Comparison of ENCODE assay signal across 21 cellular contexts in the genomic region with DNA sequence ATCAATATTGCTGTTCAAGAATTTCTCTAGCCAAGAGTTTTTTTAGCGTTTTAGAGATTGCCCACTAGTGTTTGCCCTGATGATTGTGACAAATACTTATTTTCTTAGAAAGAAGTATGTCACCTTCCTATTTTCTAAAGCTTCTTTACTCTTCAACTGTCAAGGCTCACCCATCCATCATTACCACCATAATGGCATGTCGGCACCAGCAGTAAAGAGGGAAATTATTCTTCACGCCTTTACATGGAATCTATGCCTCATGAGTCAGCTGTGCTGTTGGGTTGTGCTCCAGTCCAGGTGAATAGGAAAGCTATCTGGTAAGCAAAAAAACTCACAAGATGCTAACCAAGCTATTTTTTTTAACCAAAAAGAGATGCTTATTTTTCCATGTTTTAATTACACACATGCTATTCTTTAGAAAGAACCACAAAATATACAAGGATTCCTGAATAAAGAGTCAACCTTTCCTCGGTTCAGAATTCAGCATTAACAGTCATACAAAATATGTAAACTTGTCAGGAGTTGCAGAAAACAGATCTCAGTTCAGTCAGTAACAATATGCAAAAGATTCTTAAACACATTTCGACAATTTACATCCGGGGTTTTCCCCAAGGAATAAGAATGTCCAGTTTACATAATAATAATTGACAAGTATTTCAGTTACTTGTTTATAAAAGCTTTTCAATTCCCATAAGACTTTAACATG.
DNase-seq lines count a peak whose midpoint lies in the region; ATAC-seq and TF ChIP-seq lines count a peak whose summit lies in the region.
"Had no signal": no experiment of that assay in that cellular context is flagged by ENCODE, and none has a peak within 500 bp of the region (broad histone marks: within the 10 kb centered on the region; RNA-seq: fewer than 3 reads in every experiment).

No MANE protein-coding gene starts in this region.

- ATAC-seq in SK-N-SH treated with all-trans-retinoic acid at 6 μM for 48 hours: no peak
- ATAC-seq in GM21447 (IDR thresholded peaks at IDR 0.05; ENCODE audit: unreplicated experiment): no peak
- ATAC-seq in T-helper 17 cell: no peak

- no peaks in the 10 kb centered on the region for H3K9me2 ChIP-seq in SK-N-SH

- POLR2A ChIA-PET in SK-N-SH (lab: Yijun Ruan, JAX): no interaction called here

- DNase-seq in SK-N-SH (no peak), dedifferentiated amniotic fluid mesenchymal stem cell (ENCODE audit: extremely low spot score) (peak; percentile 73), G401 (ENCODE audit: low spot score) (no peak), T-helper 17 cell (no peak)
- no peak for DNase-seq in stimulated activated CD4-positive, alpha-beta T cell treated with anti-CD3 and anti-CD28 coated beads, Interleukin-4, amount 100 ng/mL, for 24 hours
- DNase-seq: activated CD4-positive, alpha-beta T cell treated with anti-CD3 and anti-CD28 coated beads for 48 hours; activated gamma-delta T cell treated with Interleukin-2 at 50 U/mL for 16 hours; aorta; CD4-positive, alpha-beta T cell; DMS153; glutamatergic neuron; Karpas-422; NCI-H1105; NCI-H510A; RPMI8226; stimulated activated CD4-positive, alpha-beta T cell treated with anti-CD3 and anti-CD28 coated beads, Interleukin-2, amount 100 ng/mL, for 48 hours had no signal

- no peaks in the 10 kb centered on the region for H4K20me1 ChIP-seq in SK-N-SH (ENCODE audit: insufficient read depth)

- H3K9me3 ChIP-seq in SK-N-SH: no peaks in the 10 kb centered on the region
- no peaks in the 10 kb centered on the region for H3K9me3 ChIP-seq in muscle layer of colon (ENCODE audit: low read length)
- no peaks in the 10 kb centered on the region for H3K9me3 ChIP-seq in T-helper 17 cell (ENCODE audit: control insufficient read depth, low read length, poor library complexity, severe bottlenecking)

- H3K27ac ChIP-seq in SK-N-SH (ENCODE audit: low read depth in 2 of 2, low read length in 1 of 2): no peak overlapping the region
- peak overlapping the region; percentile 41 for H3K27ac ChIP-seq in muscle layer of colon (ENCODE audit: low read depth, low read length)
- H3K27ac ChIP-seq: 22Rv1 had no signal

- no peak for TF ChIP-seq CTCF in SK-N-SH (IDR thresholded peaks at IDR 0.05)

- H3K4me1 Mint-ChIP-seq in T-helper 17 cell: no peaks in the 10 kb centered on the region

- no peaks in the 10 kb centered on the region for H3F3A ChIP-seq in SK-N-SH (replicated peaks; ENCODE audit: insufficient read depth)

- in situ Hi-C loops in G401 (cut with HindIII; ENCODE audit: low sequenced_read_pairs): no loop called here

- H3K36me3 ChIP-seq in SK-N-SH (replicated peaks in 1 of 2; ENCODE audit: control insufficient read depth in 1 of 2, insufficient read depth in 2 of 2, low read length in 1 of 2) (no peaks in the 10 kb centered on the region), muscle layer of colon (ENCODE audit: insufficient read depth, low read length) (no peaks in the 10 kb centered on the region)

- 62% methylated on average over 6 of the region's 6 CpGs for WGBS in SK-N-SH (ENCODE audit: low lambda C conversion rate)

- no peaks in the 10 kb centered on the region; a peak in 1 of 4 replicates for H3K4me1 ChIP-seq in SK-N-SH (ENCODE audit: control insufficient read depth in 1 of 2, insufficient read depth in 2 of 2, low read depth in 1 of 2, low read length in 1 of 2)
- peaks cover 60% of the 10 kb centered on the region for H3K4me1 ChIP-seq in muscle layer of colon (ENCODE audit: insufficient read depth, low read length)

- TF ChIP-seq RAD21 in SK-N-SH (IDR thresholded peaks at IDR 0.05; ENCODE audit: low read length): no peak

- H3K27me3 ChIP-seq in SK-N-SH (ENCODE audit: insufficient read depth): no peaks in the 10 kb centered on the region
- no peaks in the 10 kb centered on the region for H3K27me3 ChIP-seq in muscle layer of colon (ENCODE audit: control insufficient read depth in 1 of 2, insufficient read depth in 2 of 2, low read length in 2 of 2)

- H3K27me3 Mint-ChIP-seq in T-helper 17 cell: no peaks in the 10 kb centered on the region
- H3K27me3 Mint-ChIP-seq: CD4-positive, alpha-beta T cell had no signal

- no peak overlapping the region for H3K4me3 Mint-ChIP-seq in T-helper 17 cell
- H3K4me3 Mint-ChIP-seq: CD4-positive, alpha-beta T cell had no signal

- no peak for TF ChIP-seq EP300 in SK-N-SH (IDR thresholded peaks at IDR 0.05; ENCODE audit: borderline replicate concordance in 1 of 2, low read depth in 1 of 2, low read length in 1 of 2)

- CTCF ChIA-PET in SK-N-SH (lab: Yijun Ruan, JAX): interaction anchor here (0.8 to 1.4 kb wide), 2 partner anchors 12 to 755 kb away, joined by 3 to 4 read pairs; no protein-coding TSS in a partner anchor

- no peak overlapping the region for H3K27ac Mint-ChIP-seq in T-helper 17 cell
- H3K27ac Mint-ChIP-seq: CD4-positive, alpha-beta T cell had no signal

- H3K4me2 ChIP-seq in SK-N-SH: no peak overlapping the region

- H3K9ac ChIP-seq in SK-N-SH (no peak overlapping the region), muscle layer of colon (ENCODE audit: low read length) (no peak overlapping the region)

- H3K4me3 ChIP-seq in SK-N-SH (ENCODE audit: low read depth in 2 of 2, low read length in 1 of 2) (no peak overlapping the region), muscle layer of colon (ENCODE audit: low read depth in 1 of 2, low read length in 2 of 2) (no peak overlapping the region)
- H3K4me3 ChIP-seq: lung had no signal

- H3K79me2 ChIP-seq in SK-N-SH (ENCODE audit: insufficient read depth): no peaks in the 10 kb centered on the region

- no peak overlapping the region for H2AFZ ChIP-seq in SK-N-SH (ENCODE audit: low read depth)

- no peaks in the 10 kb centered on the region for H3K36me3 Mint-ChIP-seq in T-helper 17 cell (ENCODE audit: low read depth)

TF ChIP-seq in SK-N-SH, 30 proteins besides CTCF, POLR2A, EP300 and RAD21:
- TF ChIP-seq NFIC (IDR thresholded peaks at IDR 0.05; ENCODE audit: borderline replicate concordance) (no peak), TCF12 (IDR thresholded peaks at IDR 0.05) (peak; percentile 66)
- TF ChIP-seq, protein P1, sequence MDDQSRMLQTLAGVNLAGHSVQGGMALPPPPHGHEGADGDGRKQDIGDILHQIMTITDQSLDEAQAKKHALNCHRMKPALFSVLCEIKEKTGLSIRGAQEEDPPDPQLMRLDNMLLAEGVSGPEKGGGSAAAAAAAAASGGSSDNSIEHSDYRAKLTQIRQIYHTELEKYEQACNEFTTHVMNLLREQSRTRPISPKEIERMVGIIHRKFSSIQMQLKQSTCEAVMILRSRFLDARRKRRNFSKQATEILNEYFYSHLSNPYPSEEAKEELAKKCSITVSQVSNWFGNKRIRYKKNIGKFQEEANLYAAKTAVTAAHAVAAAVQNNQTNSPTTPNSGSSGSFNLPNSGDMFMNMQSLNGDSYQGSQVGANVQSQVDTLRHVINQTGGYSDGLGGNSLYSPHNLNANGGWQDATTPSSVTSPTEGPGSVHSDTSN (IDR thresholded peaks at IDR 0.05): peak; percentile 71

TF ChIP-seq in SK-N-SH treated with all-trans-retinoic acid at 6 μM for 48 hours, 23 proteins besides CTCF, POLR2A, EP300 and RAD21 (continues in another document):
- TF ChIP-seq TOX (CRISPR knock-in tag; IDR thresholded peaks at IDR 0.05; ENCODE audit: borderline replicate concordance) (no peak), SNAI2 (CRISPR knock-in tag; IDR thresholded peaks at IDR 0.05) (no peak), ESRRG (CRISPR knock-in tag; IDR thresholded peaks at IDR 0.05) (no peak), ZFP30 (CRISPR knock-in tag; IDR thresholded peaks at IDR 0.05) (no peak), ZNF8 (CRISPR knock-in tag; IDR thresholded peaks at IDR 0.05) (no peak), ZNF70 (CRISPR knock-in tag; IDR thresholded peaks at IDR 0.05) (no peak), ZNF565 (CRISPR knock-in tag; conservative IDR thresholded peaks at IDR 0.05; ENCODE audit: low read depth) (no peak), CSDC2 (CRISPR knock-in tag; IDR thresholded peaks at IDR 0.05) (no peak)
- TF ChIP-seq, protein P2, sequence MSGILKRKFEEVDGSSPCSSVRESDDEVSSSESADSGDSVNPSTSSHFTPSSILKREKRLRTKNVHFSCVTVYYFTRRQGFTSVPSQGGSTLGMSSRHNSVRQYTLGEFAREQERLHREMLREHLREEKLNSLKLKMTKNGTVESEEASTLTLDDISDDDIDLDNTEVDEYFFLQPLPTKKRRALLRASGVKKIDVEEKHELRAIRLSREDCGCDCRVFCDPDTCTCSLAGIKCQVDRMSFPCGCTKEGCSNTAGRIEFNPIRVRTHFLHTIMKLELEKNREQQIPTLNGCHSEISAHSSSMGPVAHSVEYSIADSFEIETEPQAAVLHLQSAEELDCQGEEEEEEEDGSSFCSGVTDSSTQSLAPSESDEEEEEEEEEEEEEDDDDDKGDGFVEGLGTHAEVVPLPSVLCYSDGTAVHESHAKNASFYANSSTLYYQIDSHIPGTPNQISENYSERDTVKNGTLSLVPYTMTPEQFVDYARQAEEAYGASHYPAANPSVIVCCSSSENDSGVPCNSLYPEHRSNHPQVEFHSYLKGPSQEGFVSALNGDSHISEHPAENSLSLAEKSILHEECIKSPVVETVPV (CRISPR knock-in tag; IDR thresholded peaks at IDR 0.05): no peak
- TF ChIP-seq, protein P3, sequence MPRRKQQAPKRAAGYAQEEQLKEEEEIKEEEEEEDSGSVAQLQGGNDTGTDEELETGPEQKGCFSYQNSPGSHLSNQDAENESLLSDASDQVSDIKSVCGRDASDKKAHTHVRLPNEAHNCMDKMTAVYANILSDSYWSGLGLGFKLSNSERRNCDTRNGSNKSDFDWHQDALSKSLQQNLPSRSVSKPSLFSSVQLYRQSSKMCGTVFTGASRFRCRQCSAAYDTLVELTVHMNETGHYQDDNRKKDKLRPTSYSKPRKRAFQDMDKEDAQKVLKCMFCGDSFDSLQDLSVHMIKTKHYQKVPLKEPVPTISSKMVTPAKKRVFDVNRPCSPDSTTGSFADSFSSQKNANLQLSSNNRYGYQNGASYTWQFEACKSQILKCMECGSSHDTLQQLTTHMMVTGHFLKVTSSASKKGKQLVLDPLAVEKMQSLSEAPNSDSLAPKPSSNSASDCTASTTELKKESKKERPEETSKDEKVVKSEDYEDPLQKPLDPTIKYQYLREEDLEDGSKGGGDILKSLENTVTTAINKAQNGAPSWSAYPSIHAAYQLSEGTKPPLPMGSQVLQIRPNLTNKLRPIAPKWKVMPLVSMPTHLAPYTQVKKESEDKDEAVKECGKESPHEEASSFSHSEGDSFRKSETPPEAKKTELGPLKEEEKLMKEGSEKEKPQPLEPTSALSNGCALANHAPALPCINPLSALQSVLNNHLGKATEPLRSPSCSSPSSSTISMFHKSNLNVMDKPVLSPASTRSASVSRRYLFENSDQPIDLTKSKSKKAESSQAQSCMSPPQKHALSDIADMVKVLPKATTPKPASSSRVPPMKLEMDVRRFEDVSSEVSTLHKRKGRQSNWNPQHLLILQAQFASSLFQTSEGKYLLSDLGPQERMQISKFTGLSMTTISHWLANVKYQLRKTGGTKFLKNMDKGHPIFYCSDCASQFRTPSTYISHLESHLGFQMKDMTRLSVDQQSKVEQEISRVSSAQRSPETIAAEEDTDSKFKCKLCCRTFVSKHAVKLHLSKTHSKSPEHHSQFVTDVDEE (CRISPR knock-in tag; IDR thresholded peaks at IDR 0.05): no peak
